In the genomic region with DNA sequence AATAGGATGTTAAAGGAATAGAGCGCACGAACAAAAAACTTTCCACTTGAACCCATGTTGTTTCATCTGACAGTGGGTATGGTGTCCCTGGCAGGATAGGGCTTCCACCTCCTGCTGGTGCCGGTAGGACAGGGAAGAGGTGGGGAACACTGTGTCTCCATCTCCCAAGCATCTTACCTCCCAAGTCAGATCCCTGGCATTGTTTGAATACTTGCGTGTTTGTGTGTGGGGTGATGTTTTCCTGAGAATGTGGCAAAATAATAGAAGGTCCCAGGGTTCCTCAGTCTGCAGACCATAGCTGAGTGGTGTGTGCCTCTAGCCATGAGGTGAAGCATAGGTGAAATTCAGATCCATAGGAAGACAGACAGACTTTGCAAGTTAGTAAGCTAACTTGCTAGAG, we compare ENCODE assay signal across 1 cellular context.
TF ChIP-seq lines count a peak whose summit lies in the region.

No MANE protein-coding gene starts in this region.

TF ChIP-seq in GM23338, 12 proteins besides CTCF, POLR2A, EP300 and RAD21 (continued from another document):
- TF ChIP-seq, protein P1, sequence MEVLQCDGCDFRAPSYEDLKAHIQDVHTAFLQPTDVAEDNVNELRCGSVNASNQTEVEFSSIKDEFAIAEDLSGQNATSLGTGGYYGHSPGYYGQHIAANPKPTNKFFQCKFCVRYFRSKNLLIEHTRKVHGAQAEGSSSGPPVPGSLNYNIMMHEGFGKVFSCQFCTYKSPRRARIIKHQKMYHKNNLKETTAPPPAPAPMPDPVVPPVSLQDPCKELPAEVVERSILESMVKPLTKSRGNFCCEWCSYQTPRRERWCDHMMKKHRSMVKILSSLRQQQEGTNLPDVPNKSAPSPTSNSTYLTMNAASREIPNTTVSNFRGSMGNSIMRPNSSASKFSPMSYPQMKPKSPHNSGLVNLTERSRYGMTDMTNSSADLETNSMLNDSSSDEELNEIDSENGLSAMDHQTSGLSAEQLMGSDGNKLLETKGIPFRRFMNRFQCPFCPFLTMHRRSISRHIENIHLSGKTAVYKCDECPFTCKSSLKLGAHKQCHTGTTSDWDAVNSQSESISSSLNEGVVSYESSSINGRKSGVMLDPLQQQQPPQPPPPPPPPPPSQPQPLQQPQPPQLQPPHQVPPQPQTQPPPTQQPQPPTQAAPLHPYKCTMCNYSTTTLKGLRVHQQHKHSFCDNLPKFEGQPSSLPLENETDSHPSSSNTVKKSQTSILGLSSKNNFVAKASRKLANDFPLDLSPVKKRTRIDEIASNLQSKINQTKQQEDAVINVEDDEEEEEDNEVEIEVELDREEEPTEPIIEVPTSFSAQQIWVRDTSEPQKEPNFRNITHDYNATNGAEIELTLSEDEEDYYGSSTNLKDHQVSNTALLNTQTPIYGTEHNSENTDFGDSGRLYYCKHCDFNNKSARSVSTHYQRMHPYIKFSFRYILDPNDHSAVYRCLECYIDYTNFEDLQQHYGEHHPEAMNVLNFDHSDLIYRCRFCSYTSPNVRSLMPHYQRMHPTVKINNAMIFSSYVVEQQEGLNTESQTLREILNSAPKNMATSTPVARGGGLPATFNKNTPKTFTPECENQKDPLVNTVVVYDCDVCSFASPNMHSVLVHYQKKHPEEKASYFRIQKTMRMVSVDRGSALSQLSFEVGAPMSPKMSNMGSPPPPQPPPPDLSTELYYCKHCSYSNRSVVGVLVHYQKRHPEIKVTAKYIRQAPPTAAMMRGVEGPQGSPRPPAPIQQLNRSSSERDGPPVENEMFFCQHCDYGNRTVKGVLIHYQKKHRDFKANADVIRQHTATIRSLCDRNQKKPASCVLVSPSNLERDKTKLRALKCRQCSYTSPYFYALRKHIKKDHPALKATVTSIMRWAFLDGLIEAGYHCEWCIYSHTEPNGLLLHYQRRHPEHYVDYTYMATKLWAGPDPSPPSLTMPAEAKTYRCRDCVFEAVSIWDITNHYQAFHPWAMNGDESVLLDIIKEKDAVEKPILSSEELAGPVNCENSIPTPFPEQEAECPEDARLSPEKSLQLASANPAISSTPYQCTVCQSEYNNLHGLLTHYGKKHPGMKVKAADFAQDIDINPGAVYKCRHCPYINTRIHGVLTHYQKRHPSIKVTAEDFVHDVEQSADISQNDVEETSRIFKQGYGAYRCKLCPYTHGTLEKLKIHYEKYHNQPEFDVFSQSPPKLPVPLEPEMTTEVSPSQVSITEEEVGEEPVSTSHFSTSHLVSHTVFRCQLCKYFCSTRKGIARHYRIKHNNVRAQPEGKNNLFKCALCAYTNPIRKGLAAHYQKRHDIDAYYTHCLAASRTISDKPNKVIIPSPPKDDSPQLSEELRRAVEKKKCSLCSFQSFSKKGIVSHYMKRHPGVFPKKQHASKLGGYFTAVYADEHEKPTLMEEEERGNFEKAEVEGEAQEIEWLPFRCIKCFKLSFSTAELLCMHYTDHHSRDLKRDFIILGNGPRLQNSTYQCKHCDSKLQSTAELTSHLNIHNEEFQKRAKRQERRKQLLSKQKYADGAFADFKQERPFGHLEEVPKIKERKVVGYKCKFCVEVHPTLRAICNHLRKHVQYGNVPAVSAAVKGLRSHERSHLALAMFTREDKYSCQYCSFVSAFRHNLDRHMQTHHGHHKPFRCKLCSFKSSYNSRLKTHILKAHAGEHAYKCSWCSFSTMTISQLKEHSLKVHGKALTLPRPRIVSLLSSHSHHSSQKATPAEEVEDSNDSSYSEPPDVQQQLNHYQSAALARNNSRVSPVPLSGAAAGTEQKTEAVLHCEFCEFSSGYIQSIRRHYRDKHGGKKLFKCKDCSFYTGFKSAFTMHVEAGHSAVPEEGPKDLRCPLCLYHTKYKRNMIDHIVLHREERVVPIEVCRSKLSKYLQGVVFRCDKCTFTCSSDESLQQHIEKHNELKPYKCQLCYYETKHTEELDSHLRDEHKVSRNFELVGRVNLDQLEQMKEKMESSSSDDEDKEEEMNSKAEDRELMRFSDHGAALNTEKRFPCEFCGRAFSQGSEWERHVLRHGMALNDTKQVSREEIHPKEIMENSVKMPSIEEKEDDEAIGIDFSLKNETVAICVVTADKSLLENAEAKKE (CRISPR knock-in tag; IDR thresholded peaks at IDR 0.05): no peak
- no peak for TF ChIP-seq EZH2 (IDR thresholded peaks at IDR 0.05; ENCODE audit: low read depth, unreplicated experiment)
- TF ChIP-seq, protein P2, sequence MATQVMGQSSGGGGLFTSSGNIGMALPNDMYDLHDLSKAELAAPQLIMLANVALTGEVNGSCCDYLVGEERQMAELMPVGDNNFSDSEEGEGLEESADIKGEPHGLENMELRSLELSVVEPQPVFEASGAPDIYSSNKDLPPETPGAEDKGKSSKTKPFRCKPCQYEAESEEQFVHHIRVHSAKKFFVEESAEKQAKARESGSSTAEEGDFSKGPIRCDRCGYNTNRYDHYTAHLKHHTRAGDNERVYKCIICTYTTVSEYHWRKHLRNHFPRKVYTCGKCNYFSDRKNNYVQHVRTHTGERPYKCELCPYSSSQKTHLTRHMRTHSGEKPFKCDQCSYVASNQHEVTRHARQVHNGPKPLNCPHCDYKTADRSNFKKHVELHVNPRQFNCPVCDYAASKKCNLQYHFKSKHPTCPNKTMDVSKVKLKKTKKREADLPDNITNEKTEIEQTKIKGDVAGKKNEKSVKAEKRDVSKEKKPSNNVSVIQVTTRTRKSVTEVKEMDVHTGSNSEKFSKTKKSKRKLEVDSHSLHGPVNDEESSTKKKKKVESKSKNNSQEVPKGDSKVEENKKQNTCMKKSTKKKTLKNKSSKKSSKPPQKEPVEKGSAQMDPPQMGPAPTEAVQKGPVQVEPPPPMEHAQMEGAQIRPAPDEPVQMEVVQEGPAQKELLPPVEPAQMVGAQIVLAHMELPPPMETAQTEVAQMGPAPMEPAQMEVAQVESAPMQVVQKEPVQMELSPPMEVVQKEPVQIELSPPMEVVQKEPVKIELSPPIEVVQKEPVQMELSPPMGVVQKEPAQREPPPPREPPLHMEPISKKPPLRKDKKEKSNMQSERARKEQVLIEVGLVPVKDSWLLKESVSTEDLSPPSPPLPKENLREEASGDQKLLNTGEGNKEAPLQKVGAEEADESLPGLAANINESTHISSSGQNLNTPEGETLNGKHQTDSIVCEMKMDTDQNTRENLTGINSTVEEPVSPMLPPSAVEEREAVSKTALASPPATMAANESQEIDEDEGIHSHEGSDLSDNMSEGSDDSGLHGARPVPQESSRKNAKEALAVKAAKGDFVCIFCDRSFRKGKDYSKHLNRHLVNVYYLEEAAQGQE (IDR thresholded peaks at IDR 0.05; ENCODE audit: unreplicated experiment): no peak
- TF ChIP-seq CREB1 (CRISPR knock-in tag; IDR thresholded peaks at IDR 0.05; ENCODE audit: low read depth): no peak
- TF ChIP-seq, protein P3, sequence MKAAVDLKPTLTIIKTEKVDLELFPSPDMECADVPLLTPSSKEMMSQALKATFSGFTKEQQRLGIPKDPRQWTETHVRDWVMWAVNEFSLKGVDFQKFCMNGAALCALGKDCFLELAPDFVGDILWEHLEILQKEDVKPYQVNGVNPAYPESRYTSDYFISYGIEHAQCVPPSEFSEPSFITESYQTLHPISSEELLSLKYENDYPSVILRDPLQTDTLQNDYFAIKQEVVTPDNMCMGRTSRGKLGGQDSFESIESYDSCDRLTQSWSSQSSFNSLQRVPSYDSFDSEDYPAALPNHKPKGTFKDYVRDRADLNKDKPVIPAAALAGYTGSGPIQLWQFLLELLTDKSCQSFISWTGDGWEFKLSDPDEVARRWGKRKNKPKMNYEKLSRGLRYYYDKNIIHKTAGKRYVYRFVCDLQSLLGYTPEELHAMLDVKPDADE (IDR thresholded peaks at IDR 0.05): no peak
